Comparison of ENCODE assay signal across 25 cellular contexts in genomic region chr2:115541808-115542207, GRCh38.
"Had no signal": no experiment of that assay in that cellular context is flagged by ENCODE, and none has a peak within 500 bp of the region (broad histone marks: within the 10 kb centered on the region; RNA-seq: fewer than 3 reads in every experiment).

No MANE protein-coding gene starts in this region.

- H3K9ac ChIP-seq: neural progenitor cell had no signal

- H3K4me1 Mint-ChIP-seq: naive B cell; naive thymus-derived CD8-positive, alpha-beta T cell; stimulated activated effector memory CD8-positive, alpha-beta T cell treated with anti-CD3 and anti-CD28 coated beads, Interleukin-12 subunit alpha, Interleukin-12 subunit beta, amount 100 ng/mL, for 72 hours; stimulated activated naive B cell treated with anti-CD40 and anti-IgM and Interleukin-4, amounts not matched to agents 10 μg/mL and 1 μg/mL and 100 μg/mL, for 72 hours had no signal

- H3K9me3 Mint-ChIP-seq: neural progenitor cell had no signal

- H3K4me1 ChIP-seq: neural progenitor cell, pancreas, psoas muscle, right lobe of liver, sigmoid colon, stomach, thyroid gland, tibial nerve, upper lobe of right lung, uterus had no signal

- H2AFZ ChIP-seq: neural progenitor cell had no signal

- H3K36me3 Mint-ChIP-seq: naive B cell; neural progenitor cell; stimulated activated effector memory CD8-positive, alpha-beta T cell treated with anti-CD3 and anti-CD28 coated beads, Interleukin-12 subunit alpha, Interleukin-12 subunit beta, amount 100 ng/mL, for 72 hours; stimulated activated naive B cell treated with anti-CD40 and anti-IgM and Interleukin-4, amounts not matched to agents 10 μg/mL and 1 μg/mL and 100 μg/mL, for 72 hours had no signal

- H3K4me3 ChIP-seq: neural progenitor cell, pancreas, psoas muscle, right lobe of liver, sigmoid colon, stomach, thoracic aorta, thyroid gland, tibial nerve, upper lobe of right lung, uterus had no signal

- H3K27ac ChIP-seq: neural progenitor cell, pancreas, psoas muscle, right lobe of liver, sigmoid colon, stomach, thoracic aorta, thyroid gland, tibial nerve, upper lobe of right lung, uterus had no signal

- H3K27me3 Mint-ChIP-seq: naive B cell; naive thymus-derived CD8-positive, alpha-beta T cell; natural killer cell treated with Interleukin-12 subunit alpha and Interleukin-12 subunit beta and Interleukin-15 and Interleukin-18, amount 100 ng/mL, for 72 hours; stimulated activated naive B cell treated with anti-CD40 and anti-IgM and Interleukin-4, amounts not matched to agents 10 μg/mL and 1 μg/mL and 100 μg/mL, for 72 hours; stimulated activated naive CD8-positive, alpha-beta T cell treated with anti-CD3 and anti-CD28 coated beads, Interleukin-15, Interleukin-2, amounts not matched to agents 100 ng/mL and 50 ng/mL, for 24 hours had no signal

- DNase-seq: naive B cell; naive thymus-derived CD8-positive, alpha-beta T cell; pancreas; psoas muscle; right cardiac atrium; right lobe of liver; sigmoid colon; small intestine; stimulated activated CD4-positive, alpha-beta T cell treated with anti-CD3 and anti-CD28 coated beads, Interleukin-15, amount 100 ng/mL, for 24 hours; stimulated activated CD4-positive, alpha-beta T cell treated with anti-CD3 and anti-CD28 coated beads, Interleukin-2, amount 100 ng/mL, for 24 hours; stimulated activated CD4-positive, alpha-beta T cell treated with anti-CD3 and anti-CD28 coated beads, Interleukin-2, amount 100 ng/mL, for 48 hours; stimulated activated CD4-positive, alpha-beta T cell treated with anti-CD3 and anti-CD28 coated beads, Interleukin-4, amount 100 ng/mL, for 24 hours; stimulated activated naive B cell treated with anti-CD40 and anti-IgM and Interleukin-4, amounts not matched to agents 10 μg/mL and 1 μg/mL and 100 μg/mL, for 72 hours; stimulated activated naive CD4-positive, alpha-beta T cell treated with Interleukin-2 at 50 U/mL for 16 hours; stomach; thyroid gland; trophoblast cell; upper lobe of right lung; uterus had no signal

- H3K4me2 ChIP-seq: neural progenitor cell had no signal

- H3K9me3 ChIP-seq: pancreas, psoas muscle, right lobe of liver, sigmoid colon, thoracic aorta, thyroid gland, tibial nerve, upper lobe of right lung had no signal

- H3K4me3 Mint-ChIP-seq: naive B cell; naive thymus-derived CD8-positive, alpha-beta T cell; natural killer cell treated with Interleukin-12 subunit alpha and Interleukin-12 subunit beta and Interleukin-15 and Interleukin-18, amount 100 ng/mL, for 72 hours; neural progenitor cell; stimulated activated effector memory CD8-positive, alpha-beta T cell treated with anti-CD3 and anti-CD28 coated beads, Interleukin-12 subunit alpha, Interleukin-12 subunit beta, amount 100 ng/mL, for 72 hours; stimulated activated naive B cell treated with anti-CD40 and anti-IgM and Interleukin-4, amounts not matched to agents 10 μg/mL and 1 μg/mL and 100 μg/mL, for 72 hours; stimulated activated naive CD8-positive, alpha-beta T cell treated with anti-CD3 and anti-CD28 coated beads, Interleukin-15, Interleukin-2, amounts not matched to agents 100 ng/mL and 50 ng/mL, for 24 hours had no signal

- H3K36me3 ChIP-seq: neural progenitor cell, pancreas, right lobe of liver, sigmoid colon, stomach, thoracic aorta, thyroid gland, tibial nerve, upper lobe of right lung, uterus had no signal

- H3K27me3 ChIP-seq: neural progenitor cell, pancreas, right lobe of liver, sigmoid colon, stomach, thyroid gland, tibial nerve, upper lobe of right lung, uterus had no signal

- H3K27ac Mint-ChIP-seq: naive B cell; naive thymus-derived CD8-positive, alpha-beta T cell; natural killer cell treated with Interleukin-12 subunit alpha and Interleukin-12 subunit beta and Interleukin-15 and Interleukin-18, amount 100 ng/mL, for 72 hours; neural progenitor cell; stimulated activated effector memory CD8-positive, alpha-beta T cell treated with anti-CD3 and anti-CD28 coated beads, Interleukin-12 subunit alpha, Interleukin-12 subunit beta, amount 100 ng/mL, for 72 hours; stimulated activated naive B cell treated with anti-CD40 and anti-IgM and Interleukin-4, amounts not matched to agents 10 μg/mL and 1 μg/mL and 100 μg/mL, for 72 hours; stimulated activated naive CD8-positive, alpha-beta T cell treated with anti-CD3 and anti-CD28 coated beads, Interleukin-15, Interleukin-2, amounts not matched to agents 100 ng/mL and 50 ng/mL, for 24 hours had no signal
